1 cellular context compared by ENCODE assay signal in genomic region chr16:2839650-2840450, GRCh38.
TF ChIP-seq lines count a peak whose summit lies in the region.

No MANE protein-coding gene starts in this region.

TF ChIP-seq in A549, 52 proteins besides CTCF, POLR2A, EP300 and RAD21:
- no peak for TF ChIP-seq FOSL2 (IDR thresholded peaks at IDR 0.05)
- no peak for TF ChIP-seq FOSL2 (CRISPR knock-in tag; IDR thresholded peaks at IDR 0.05)
- no peak for TF ChIP-seq FOSB (CRISPR knock-in tag; IDR thresholded peaks at IDR 0.05)
- TF ChIP-seq KDM1A (IDR thresholded peaks at IDR 0.05; ENCODE audit: low read depth): no peak
- no peak for TF ChIP-seq CBX8 (IDR thresholded peaks at IDR 0.05)
- no peak for TF ChIP-seq E2F6 (IDR thresholded peaks at IDR 0.05; ENCODE audit: borderline replicate concordance, low read depth)
- no peak for TF ChIP-seq NFE2L2 (conservative IDR thresholded peaks at IDR 0.05; ENCODE audit: low read length)
- no peak for TF ChIP-seq SMC3 (IDR thresholded peaks at IDR 0.05)
- TF ChIP-seq EHF (CRISPR knock-in tag; IDR thresholded peaks at IDR 0.05): no peak
- TF ChIP-seq MAZ (IDR thresholded peaks at IDR 0.05; ENCODE audit: borderline replicate concordance, low read depth, low read length): no peak
- no peak for TF ChIP-seq HMGXB4 (CRISPR knock-in tag; IDR thresholded peaks at IDR 0.05; ENCODE audit: borderline replicate concordance)
- no peak for TF ChIP-seq HOXA7 (CRISPR knock-in tag; IDR thresholded peaks at IDR 0.05)
- no peak for TF ChIP-seq KDM5A (IDR thresholded peaks at IDR 0.05)
- TF ChIP-seq JUNB (IDR thresholded peaks at IDR 0.05): no peak
- TF ChIP-seq MAX (IDR thresholded peaks at IDR 0.05): no peak
- no peak for TF ChIP-seq ESRRA (IDR thresholded peaks at IDR 0.05; ENCODE audit: borderline replicate concordance, low read length)
